In genomic region chr13:80161219-80161618, GRCh38 we compare ENCODE assay signal across 35 cellular contexts.
DNase-seq lines count a peak whose midpoint lies in the region; ATAC-seq, FAIRE-seq and TF ChIP-seq lines count a peak whose summit lies in the region.
"Had no signal": no experiment of that assay in that cellular context is flagged by ENCODE, and none has a peak within 500 bp of the region (broad histone marks: within the 10 kb centered on the region; RNA-seq: fewer than 3 reads in every experiment).

No MANE protein-coding gene starts in this region.

- CTCF ChIA-PET in GM12878 (lab: Yijun Ruan, JAX) (no interaction called here), HEK293T (lab: Yijun Ruan, JAX) (no interaction called here)

- H3K9me3 Mint-ChIP-seq in activated naive CD8-positive, alpha-beta T cell treated with anti-CD3 and anti-CD28 coated beads for 36 hours: no peaks in the 10 kb centered on the region
- H3K9me3 Mint-ChIP-seq: activated CD4-positive, alpha-beta memory T cell treated with anti-CD3 and anti-CD28 coated beads for 36 hours; dendritic cell treated with granulocyte-macrophage colony-stimulating factor and Interleukin-4, amounts not matched to agents 40 ng/mL and 50 ng/mL, for 4 days had no signal

- no peaks in the 10 kb centered on the region for H3K79me2 ChIP-seq in GM12878 (ENCODE audit: control insufficient read depth, insufficient read depth, low read length)

- no peaks in the 10 kb centered on the region for H3K9me3 ChIP-seq in GM12878 (replicated peaks; ENCODE audit: control insufficient read depth, insufficient read depth, low read length)
- H3K9me3 ChIP-seq: A549, adrenal gland, esophagus muscularis mucosa, testis had no signal

- no peaks in the 10 kb centered on the region for H3K27me3 ChIP-seq in GM12878 (replicated peaks in 1 of 2; ENCODE audit: control insufficient read depth in 2 of 2, insufficient read depth in 2 of 2, low read length in 1 of 2)
- H3K27me3 ChIP-seq: adrenal gland, esophagus muscularis mucosa, foreskin keratinocyte, testis had no signal

- 25% methylated on average over 2 of the region's 2 CpGs for WGBS in GM12878 (ENCODE audit: insufficient coverage, insufficient replicate concordance, low lambda C conversion rate, missing lambda C conversion rate)

- no peaks in the 10 kb centered on the region for H3K4me1 Mint-ChIP-seq in activated naive CD8-positive, alpha-beta T cell treated with anti-CD3 and anti-CD28 coated beads for 36 hours
- H3K4me1 Mint-ChIP-seq: CD4-positive, CD25-positive, alpha-beta regulatory T cell had no signal

- H3K4me1 ChIP-seq in GM12878 (ENCODE audit: control insufficient read depth, insufficient read depth, low read length): no peaks in the 10 kb centered on the region
- H3K4me1 ChIP-seq: A549, adrenal gland, esophagus muscularis mucosa, foreskin keratinocyte, testis had no signal

- H3K4me3 ChIP-seq in GM12865 (ENCODE audit: low read depth, low read length) (no peak overlapping the region), NB4 (ENCODE audit: low read depth, low read length) (no peak overlapping the region), GM12878 (no peak overlapping the region)
- H3K4me3 ChIP-seq: A549, adrenal gland, esophagus muscularis mucosa, GM23248, K562, smooth muscle cell, testis had no signal

- no peak for FAIRE-seq in GM12878 (lab: Jason Lieb, UNC)
- FAIRE-seq: A549, GM18507, HTR-8/SVneo, islet of Langerhans, K562 had no signal

- H3K9ac ChIP-seq in GM12878 (ENCODE audit: control insufficient read depth, insufficient read depth, low read length): no peak overlapping the region
- H3K9ac ChIP-seq: GM23248 had no signal

- POLR2A ChIA-PET in GM12878 (lab: Charles Lee) (no interaction called here), HEK293T (lab: Yijun Ruan, JAX) (no interaction called here)

- no peaks in the 10 kb centered on the region for H3K36me3 ChIP-seq in GM12878 (ENCODE audit: control insufficient read depth in 2 of 2, insufficient read depth in 2 of 2, low read length in 1 of 2)
- H3K36me3 ChIP-seq: adrenal gland, esophagus muscularis mucosa had no signal

- H3K27me3 Mint-ChIP-seq in activated naive CD8-positive, alpha-beta T cell treated with anti-CD3 and anti-CD28 coated beads for 36 hours: no peaks in the 10 kb centered on the region
- H3K27me3 Mint-ChIP-seq: activated CD4-positive, alpha-beta memory T cell treated with anti-CD3 and anti-CD28 coated beads for 36 hours; CD4-positive, CD25-positive, alpha-beta regulatory T cell; stimulated activated naive CD8-positive, alpha-beta T cell treated with anti-CD3 and anti-CD28 coated beads, Interleukin-15, Interleukin-2, amounts not matched to agents 100 ng/mL and 50 ng/mL, for 24 hours had no signal

- in situ Hi-C loops in GM12878 (cut with MboI): no loop called here

- ATAC-seq in GM19351 (IDR thresholded peaks at IDR 0.05; ENCODE audit: unreplicated experiment) (peak; percentile 53), GM12878 (peak; percentile 66)
- ATAC-seq: A549; activated T-cell treated with anti-CD3 and anti-CD28 coated beads, Interleukin-2, amount 50 U/mL, for 72 hours; foreskin keratinocyte; K562; left lobe of liver; right cardiac atrium had no signal

- SMC1A ChIA-PET in GM12878 (lab: Charles Lee; ENCODE audit: uncharacterized antibody, unreplicated experiment): no interaction called here

- intact Hi-C loops in GM12878 (cut with micrococcal nuclease; ENCODE audit: unreplicated experiment): no loop called here

- no peak overlapping the region for H3K4me3 Mint-ChIP-seq in activated naive CD8-positive, alpha-beta T cell treated with anti-CD3 and anti-CD28 coated beads for 36 hours
- H3K4me3 Mint-ChIP-seq: activated CD4-positive, alpha-beta memory T cell treated with anti-CD3 and anti-CD28 coated beads for 36 hours; activated T-cell treated with anti-CD3 and anti-CD28 coated beads, Interleukin-2, amount 50 U/mL, for 72 hours; brain; CD4-positive, CD25-positive, alpha-beta regulatory T cell; dendritic cell treated with granulocyte-macrophage colony-stimulating factor and Interleukin-4, amounts not matched to agents 40 ng/mL and 50 ng/mL, for 4 days; stimulated activated naive CD8-positive, alpha-beta T cell treated with anti-CD3 and anti-CD28 coated beads, Interleukin-15, Interleukin-2, amounts not matched to agents 100 ng/mL and 50 ng/mL, for 24 hours; T-helper 1 cell treated with Interleukin-12 subunit alpha and Interleukin-12 subunit beta and Interleukin-4 antibody, amounts not matched to agents 30 μg/mL and 1 μg/mL, for 36 hours had no signal

- no peak for TF ChIP-seq RAD21 in GM12878 (IDR thresholded peaks at IDR 0.05; ENCODE audit: insufficient read depth, low read depth, low read length)

- TF ChIP-seq POLR2A in NB4 (IDR thresholded peaks at IDR 0.05; ENCODE audit: extremely low read depth, insufficient read length) (no peak), GM12878 (IDR thresholded peaks at IDR 0.05; ENCODE audit: low read depth, low read length) (no peak)

- no peak overlapping the region for H3K4me2 ChIP-seq in GM12878 (ENCODE audit: control insufficient read depth, insufficient read depth)
- H3K4me2 ChIP-seq: A549, smooth muscle cell had no signal

- RAD21 ChIA-PET in GM12878 (lab: Charles Lee; ENCODE audit: unreplicated experiment): no interaction called here

- TF ChIP-seq EP300 in GM12878 (IDR thresholded peaks at IDR 0.05; ENCODE audit: borderline replicate concordance in 1 of 2, control insufficient read depth in 1 of 2, low read depth in 2 of 2, low read length in 2 of 2): no peak

- BruUV-seq in GM12878 (replicated peaks; lab: Mats Ljungman, UMichigan): no TSS peak

- no peaks in the 10 kb centered on the region for H3K36me3 Mint-ChIP-seq in activated naive CD8-positive, alpha-beta T cell treated with anti-CD3 and anti-CD28 coated beads for 36 hours
- H3K36me3 Mint-ChIP-seq: activated CD4-positive, alpha-beta memory T cell treated with anti-CD3 and anti-CD28 coated beads for 36 hours; brain; CD4-positive, CD25-positive, alpha-beta regulatory T cell had no signal

- H2AFZ ChIP-seq in GM12878 (ENCODE audit: control insufficient read depth, low read depth, low read length): no peak overlapping the region
- H2AFZ ChIP-seq: GM23248 had no signal

- DNase-seq in GM12865 (ENCODE audit: low read depth) (peak; percentile 18), NB4 (ENCODE audit: low read depth) (peak; percentile 38), GM12878 (ENCODE audit: low read depth, low spot score) (no peak), HEK293T (ENCODE audit: extremely low spot score) (no peak), midbrain (lab: John Stamatoyannopoulos, UW) (no peak)
- DNase-seq in activated naive CD8-positive, alpha-beta T cell treated with anti-CD3 and anti-CD28 coated beads for 36 hours: no peak
- no peak for DNase-seq in activated CD4-positive, alpha-beta T cell treated with anti-CD3 and anti-CD28 coated beads, Interleukin-2, amount 50 U/mL, for 4 hours
- DNase-seq: activated CD4-positive, alpha-beta memory T cell treated with anti-CD3 and anti-CD28 coated beads for 36 hours; activated naive CD4-positive, alpha-beta T cell; activated T-cell treated with anti-CD3 and anti-CD28 coated beads, Interleukin-2, amount 50 U/mL, for 72 hours; adrenal gland; CD4-positive, CD25-positive, alpha-beta regulatory T cell; foreskin keratinocyte; head of caudate nucleus; mesenchymal stem cell; NCI-H1436; NCI-H2081 treated with DMSO at 0.1 percent for 48 hours; NCI-H2227 treated with DMSO at 0.1 percent for 48 hours; NCI-H526 treated with DMSO at 0.1 percent for 48 hours; right cardiac atrium; testis had no signal

- H3K27ac ChIP-seq in GM12878 (ENCODE audit: control insufficient read depth, insufficient read depth): no peak overlapping the region
- H3K27ac ChIP-seq: A549, adrenal gland, esophagus muscularis mucosa, foreskin keratinocyte, GM23248, testis had no signal

- H3K27ac Mint-ChIP-seq in activated naive CD8-positive, alpha-beta T cell treated with anti-CD3 and anti-CD28 coated beads for 36 hours: no peak overlapping the region
- H3K27ac Mint-ChIP-seq: activated CD4-positive, alpha-beta memory T cell treated with anti-CD3 and anti-CD28 coated beads for 36 hours; activated T-cell treated with anti-CD3 and anti-CD28 coated beads, Interleukin-2, amount 50 U/mL, for 72 hours; brain; CD4-positive, CD25-positive, alpha-beta regulatory T cell; dendritic cell treated with granulocyte-macrophage colony-stimulating factor and Interleukin-4, amounts not matched to agents 40 ng/mL and 50 ng/mL, for 4 days; stimulated activated naive CD8-positive, alpha-beta T cell treated with anti-CD3 and anti-CD28 coated beads, Interleukin-15, Interleukin-2, amounts not matched to agents 100 ng/mL and 50 ng/mL, for 24 hours; T-helper 1 cell treated with Interleukin-12 subunit alpha and Interleukin-12 subunit beta and Interleukin-4 antibody, amounts not matched to agents 30 μg/mL and 1 μg/mL, for 36 hours had no signal

- TF ChIP-seq CTCF in GM12865 (IDR thresholded peaks at IDR 0.05; ENCODE audit: insufficient read depth, low read depth, low read length, missing control alignments) (no peak), NB4 (IDR thresholded peaks at IDR 0.05; ENCODE audit: low read depth, low read length) (no peak), GM12878 (IDR thresholded peaks at IDR 0.05 in 2 of 3, conservative IDR thresholded peaks at IDR 0.05 in 1 of 3; ENCODE audit: control insufficient read depth in 2 of 3, extremely low read depth in 1 of 3, insufficient read depth in 1 of 3, low read depth in 3 of 3, low read length in 3 of 3) (no peak)

- no peaks in the 10 kb centered on the region for H4K20me1 ChIP-seq in GM12878 (ENCODE audit: control insufficient read depth, insufficient read depth)

TF ChIP-seq in GM12878, 131 proteins besides CTCF, POLR2A, EP300 and RAD21:
- TF ChIP-seq GABPA (IDR thresholded peaks at IDR 0.05; ENCODE audit: low read depth): no peak
- no peak for TF ChIP-seq KAT2A (conservative IDR thresholded peaks at IDR 0.05; ENCODE audit: control insufficient read depth, low read depth, low read length)
- TF ChIP-seq SPI1 (IDR thresholded peaks at IDR 0.05; ENCODE audit: borderline replicate concordance, insufficient read depth, low read depth, low read length): peak; percentile 57; the same call in 1 of the 2 replicates
TF ChIP-seq in GM12878: peak in this region for 1.

TF ChIP-seq in HEK293T, 16 proteins besides CTCF, POLR2A, EP300 and RAD21:
- TF ChIP-seq TARDBP (IDR thresholded peaks at IDR 0.05) (no peak), SP1 (IDR thresholded peaks at IDR 0.05) (no peak), FOXA1 (IDR thresholded peaks at IDR 0.05) (no peak)
- TF ChIP-seq, protein P1, sequence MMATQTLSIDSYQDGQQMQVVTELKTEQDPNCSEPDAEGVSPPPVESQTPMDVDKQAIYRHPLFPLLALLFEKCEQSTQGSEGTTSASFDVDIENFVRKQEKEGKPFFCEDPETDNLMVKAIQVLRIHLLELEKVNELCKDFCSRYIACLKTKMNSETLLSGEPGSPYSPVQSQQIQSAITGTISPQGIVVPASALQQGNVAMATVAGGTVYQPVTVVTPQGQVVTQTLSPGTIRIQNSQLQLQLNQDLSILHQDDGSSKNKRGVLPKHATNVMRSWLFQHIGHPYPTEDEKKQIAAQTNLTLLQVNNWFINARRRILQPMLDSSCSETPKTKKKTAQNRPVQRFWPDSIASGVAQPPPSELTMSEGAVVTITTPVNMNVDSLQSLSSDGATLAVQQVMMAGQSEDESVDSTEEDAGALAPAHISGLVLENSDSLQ (IDR thresholded peaks at IDR 0.05): no peak

Comparison
In these comparisons a context has a peak if more than half of its experiments do, and no peak if none do; other contexts are left out.
1. DNase-seq: peak in GM12865 (single experiment) and NB4 (single experiment); none in GM12878 (single experiment), activated naive CD8-positive, alpha-beta T cell treated with anti-CD3 and anti-CD28 coated beads for 36 hours (single experiment), HEK293T (single experiment), midbrain (single experiment) and activated CD4-positive, alpha-beta T cell treated with anti-CD3 and anti-CD28 coated beads, Interleukin-2, amount 50 U/mL, for 4 hours (0 of 2).